ENCODE assay signal across 25 cellular contexts in genomic region chr1:209250970-209251636, GRCh38.
DNase-seq lines count a peak whose midpoint lies in the region; TF ChIP-seq lines count a peak whose summit lies in the region.
"Had no signal": no experiment of that assay in that cellular context is flagged by ENCODE, and none has a peak within 500 bp of the region (broad histone marks: within the 10 kb centered on the region; RNA-seq: fewer than 3 reads in every experiment).

No MANE protein-coding gene starts in this region.

- no peak overlapping the region for H3K4me2 ChIP-seq in PC-9

- POLR2A ChIA-PET in PC-9 (lab: Charles Lee; ENCODE audit: unreplicated experiment): no interaction called here

- H3K79me2 ChIP-seq in PC-9 (ENCODE audit: low read depth): no peaks in the 10 kb centered on the region

- H3K27ac ChIP-seq in esophagus muscularis mucosa (replicated peaks in 1 of 4) (no peak overlapping the region), PC-9 (no peak overlapping the region)
- H3K27ac ChIP-seq: brain microvascular endothelial cell, esophagus squamous epithelium, gastrocnemius medialis, RWPE1, upper lobe of left lung had no signal

- no peaks in the 10 kb centered on the region for H3K36me3 ChIP-seq in esophagus muscularis mucosa
- H3K36me3 ChIP-seq in PC-9 (ENCODE audit: low read depth): no peaks in the 10 kb centered on the region
- H3K36me3 ChIP-seq: brain microvascular endothelial cell, esophagus squamous epithelium, gastrocnemius medialis, upper lobe of left lung had no signal

- 88% methylated on average over 3 of the region's 3 CpGs for WGBS in esophagus muscularis mucosa

- no peak overlapping the region for H2AFZ ChIP-seq in PC-9

- no peak for TF ChIP-seq POLR2A in esophagus muscularis mucosa (IDR thresholded peaks at IDR 0.05; ENCODE audit: low read depth)

- no peaks in the 10 kb centered on the region for H3K9me2 ChIP-seq in PC-9 (ENCODE audit: insufficient read depth)

- no peaks in the 10 kb centered on the region for H3K27me3 ChIP-seq in esophagus muscularis mucosa
- H3K27me3 ChIP-seq in PC-9 (ENCODE audit: insufficient read depth, low read depth): no peaks in the 10 kb centered on the region
- H3K27me3 ChIP-seq: brain microvascular endothelial cell, esophagus squamous epithelium, gastrocnemius medialis, upper lobe of left lung had no signal

- H3K4me1 ChIP-seq in esophagus muscularis mucosa (no peaks in the 10 kb centered on the region), PC-9 (replicated peaks; ENCODE audit: insufficient read depth) (no peaks in the 10 kb centered on the region)
- H3K4me1 ChIP-seq: esophagus squamous epithelium, gastrocnemius medialis, upper lobe of left lung had no signal

- H4K20me1 ChIP-seq in PC-9 (ENCODE audit: insufficient read depth): no peaks in the 10 kb centered on the region

- peak; percentile 22 for DNase-seq in NCI-H1092 treated with DMSO at 0.1 percent for 48 hours (lab: John Stamatoyannopoulos, UW)
- no peak for DNase-seq in NCI-H1092 (lab: John Stamatoyannopoulos, UW)
- peak; percentile 38 for DNase-seq in DMS53 (lab: John Stamatoyannopoulos, UW)
- peak; percentile 99 for DNase-seq in NCI-H446 treated with DMSO at 0.1 percent for 48 hours (lab: John Stamatoyannopoulos, UW)
- DNase-seq in esophagus muscularis mucosa (ENCODE audit: extremely low spot score): peak; percentile 29
- no peak for DNase-seq in PC-9
- no peak for DNase-seq in iPS-NIHi11 (ENCODE audit: low spot score)
- no peak for DNase-seq in NCI-H1436 treated with DMSO at 0.1 percent for 48 hours (lab: John Stamatoyannopoulos, UW)
- DNase-seq: activated CD4-positive, alpha-beta T cell treated with anti-CD3 and anti-CD28 coated beads for 4 hours; activated naive CD4-positive, alpha-beta T cell; activated T-cell treated with anti-CD3 and anti-CD28 coated beads, Interleukin-2, amount 50 U/mL, for 48 hours; brain microvascular endothelial cell; effector memory CD4-positive, alpha-beta T cell; esophagus squamous epithelium; gastrocnemius medialis; HCEC 1CT; hypothalamus; IMR-90; left ventricle myocardium superior; midbrain; natural killer cell; NCI-H1417 treated with DMSO at 0.1 percent for 48 hours; T-helper 2 cell; upper lobe of left lung had no signal

- H3F3A ChIP-seq in PC-9 (ENCODE audit: insufficient read depth, low read depth): no peaks in the 10 kb centered on the region

- H3K4me3 ChIP-seq in esophagus muscularis mucosa (no peak overlapping the region), PC-9 (no peak overlapping the region)
- H3K4me3 ChIP-seq: esophagus squamous epithelium, gastrocnemius medialis, upper lobe of left lung had no signal

- TF ChIP-seq EP300 in esophagus muscularis mucosa (IDR thresholded peaks at IDR 0.05): no peak

- TF ChIP-seq CTCF in esophagus muscularis mucosa (IDR thresholded peaks at IDR 0.05) (no peak), PC-9 (conservative IDR thresholded peaks at IDR 0.05) (no peak)

- intact Hi-C loops in esophagus muscularis mucosa (cut with DNase I) (no loop called here), PC-9 (cut with micrococcal nuclease; ENCODE audit: unreplicated experiment) (no loop called here)

- H3K9me3 ChIP-seq in esophagus muscularis mucosa (no peaks in the 10 kb centered on the region), PC-9 (ENCODE audit: insufficient read depth, low read depth) (peaks cover 4% of the 10 kb centered on the region; the same call in 1 of the 2 replicates)
- H3K9me3 ChIP-seq: esophagus squamous epithelium, gastrocnemius medialis, upper lobe of left lung had no signal

- CTCF ChIA-PET in PC-9 (lab: Charles Lee): no interaction called here

- no TSS peak for BruUV-seq in PC-9 (replicated peaks; lab: Mats Ljungman, UMichigan)

Comparison
In these comparisons a context has a peak if more than half of its experiments do, and no peak if none do; other contexts are left out.
1. DNase-seq: peak in NCI-H1092 treated with DMSO at 0.1 percent for 48 hours (single experiment), DMS53 (single experiment), NCI-H446 treated with DMSO at 0.1 percent for 48 hours (single experiment) and esophagus muscularis mucosa (single experiment); none in NCI-H1092 (single experiment), PC-9 (0 of 2), iPS-NIHi11 (single experiment) and NCI-H1436 treated with DMSO at 0.1 percent for 48 hours (single experiment).